9 cellular contexts compared by ENCODE assay signal in the genomic region with DNA sequence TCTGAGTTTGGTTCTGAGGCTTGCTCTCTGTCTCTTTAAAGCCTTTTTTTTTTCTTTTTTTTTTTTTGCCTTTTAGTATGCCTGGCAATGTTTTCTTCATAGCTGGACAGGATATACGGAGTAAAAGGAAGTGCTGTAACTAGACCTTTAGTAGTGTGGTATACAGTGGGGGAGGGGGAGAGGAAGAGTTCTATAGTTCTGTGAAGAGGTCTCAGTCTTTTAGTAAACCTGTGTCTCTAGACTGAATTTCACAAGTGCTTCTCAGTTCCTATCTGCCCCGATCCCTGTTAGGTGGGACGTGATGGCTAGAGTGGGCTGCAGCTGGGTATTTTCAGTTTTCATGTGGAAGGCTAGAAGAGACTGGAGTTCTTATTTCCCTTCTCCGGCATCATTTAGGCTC. TPM values are rescaled to one million over a fixed set of nuclear protein-coding genes. Genes with fewer than 3 reads are reported as not detected.
DNase-seq lines count a peak whose midpoint lies in the region; ATAC-seq, FAIRE-seq and TF ChIP-seq lines count a peak whose summit lies in the region.
"Had no signal": no experiment of that assay in that cellular context is flagged by ENCODE, and none has a peak within 500 bp of the region (broad histone marks: within the 10 kb centered on the region; RNA-seq: fewer than 3 reads in every experiment).

No MANE protein-coding gene starts in this region.

- TF ChIP-seq CTCF in BJ (IDR thresholded peaks at IDR 0.05; ENCODE audit: insufficient read depth, low read depth, low read length) (no peak), bronchial epithelial cell (IDR thresholded peaks at IDR 0.05; ENCODE audit: insufficient read depth, low read length, severe bottlenecking) (no peak), thyroid gland (IDR thresholded peaks at IDR 0.05) (no peak)

- no peak overlapping the region for H3K27ac ChIP-seq in thyroid gland
- H3K27ac ChIP-seq: KMS-11 had no signal

- no peak for FAIRE-seq in bronchial epithelial cell (lab: Jason Lieb, UNC)

- no peak overlapping the region for H3K4me3 Mint-ChIP-seq in activated T-helper 1 cell treated with anti-CD3 and anti-CD28 coated beads, Interleukin-12 subunit alpha, Interleukin-12 subunit beta, Interleukin-2, Interleukin-4 antibody, amounts not matched to agents 30 ng/mL and 10 ng/mL and 1 ng/mL, durations not matched to agents 14 hours and 24 hours and 36 hours

- intact Hi-C loops in thyroid gland (cut with DNase I): no loop called here
- intact Hi-C loops in activated T-helper 1 cell treated with anti-CD3 and anti-CD28 coated beads, Interleukin-12 subunit alpha, Interleukin-12 subunit beta, Interleukin-2, Interleukin-4 antibody, amounts not matched to agents 30 ng/mL and 10 ng/mL and 1 ng/mL, durations not matched to agents 14 hours and 24 hours and 36 hours (cut with micrococcal nuclease): no loop called here

- no peaks in the 10 kb centered on the region for H3K4me1 ChIP-seq in thyroid gland

- peaks cover 6% of the 10 kb centered on the region for H3K4me1 Mint-ChIP-seq in activated T-helper 1 cell treated with anti-CD3 and anti-CD28 coated beads, Interleukin-12 subunit alpha, Interleukin-12 subunit beta, Interleukin-2, Interleukin-4 antibody, amounts not matched to agents 30 ng/mL and 10 ng/mL and 1 ng/mL, durations not matched to agents 14 hours and 24 hours and 36 hours (ENCODE audit: low read depth)

- H3K27ac Mint-ChIP-seq in activated T-helper 1 cell treated with anti-CD3 and anti-CD28 coated beads, Interleukin-12 subunit alpha, Interleukin-12 subunit beta, Interleukin-2, Interleukin-4 antibody, amounts not matched to agents 30 ng/mL and 10 ng/mL and 1 ng/mL, durations not matched to agents 14 hours and 24 hours and 36 hours: no peak overlapping the region

- H3K27me3 ChIP-seq in BJ (ENCODE audit: control insufficient read depth, insufficient read depth, low read length) (no peaks in the 10 kb centered on the region), bronchial epithelial cell (ENCODE audit: control insufficient read depth, insufficient read depth, low read length) (no peaks in the 10 kb centered on the region), thyroid gland (no peaks in the 10 kb centered on the region)

- H3K36me3 Mint-ChIP-seq in activated T-helper 1 cell treated with anti-CD3 and anti-CD28 coated beads, Interleukin-12 subunit alpha, Interleukin-12 subunit beta, Interleukin-2, Interleukin-4 antibody, amounts not matched to agents 30 ng/mL and 10 ng/mL and 1 ng/mL, durations not matched to agents 14 hours and 24 hours and 36 hours (ENCODE audit: low read depth): no peaks in the 10 kb centered on the region

- DNase-seq in BJ (ENCODE audit: low read depth) (no peak), M059J (ENCODE audit: low read depth) (peak; percentile 81), bronchial epithelial cell (ENCODE audit: low read depth) (peak; percentile 72), myocyte (ENCODE audit: low read depth) (peak; percentile 32), NCI-H82 treated with DMSO at 0.1 percent for 48 hours (lab: John Stamatoyannopoulos, UW; ENCODE audit: unreplicated experiment) (no peak), thyroid gland (no peak)
- no peak for DNase-seq in activated T-helper 1 cell treated with anti-CD3 and anti-CD28 coated beads, Interleukin-12 subunit alpha, Interleukin-12 subunit beta, Interleukin-2, Interleukin-4 antibody, amounts not matched to agents 30 ng/mL and 10 ng/mL and 1 ng/mL, durations not matched to agents 14 hours and 24 hours and 36 hours (ENCODE audit: low spot score)

- H3K9me3 Mint-ChIP-seq in activated T-helper 1 cell treated with anti-CD3 and anti-CD28 coated beads, Interleukin-12 subunit alpha, Interleukin-12 subunit beta, Interleukin-2, Interleukin-4 antibody, amounts not matched to agents 30 ng/mL and 10 ng/mL and 1 ng/mL, durations not matched to agents 14 hours and 24 hours and 36 hours: no peaks in the 10 kb centered on the region

- CTCF ChIA-PET in BJ (lab: Yijun Ruan, JAX): no interaction called here

- H3K4me3 ChIP-seq in BJ (ENCODE audit: low read depth, low read length) (peak overlapping the region; percentile 16; the same call in 1 of the 2 replicates), bronchial epithelial cell (ENCODE audit: low read depth, low read length) (peak overlapping the region; percentile 2), thyroid gland (replicated peaks in 1 of 3) (no peak overlapping the region)

- TF ChIP-seq POLR2A in thyroid gland (IDR thresholded peaks at IDR 0.05): no peak

- POLR2A ChIA-PET in BJ (lab: Charles Lee): interaction anchor here (0.5 kb wide), 1 partner anchor 390 kb away, joined by 8 read pairs; no protein-coding TSS in a partner anchor

- WGBS in thyroid gland, 2 donors: 48 to 56% methylated on average over 4 of the region's 4 CpGs

- no peaks in the 10 kb centered on the region for H3K9me3 ChIP-seq in thyroid gland

- H3K27me3 Mint-ChIP-seq in activated T-helper 1 cell treated with anti-CD3 and anti-CD28 coated beads, Interleukin-12 subunit alpha, Interleukin-12 subunit beta, Interleukin-2, Interleukin-4 antibody, amounts not matched to agents 30 ng/mL and 10 ng/mL and 1 ng/mL, durations not matched to agents 14 hours and 24 hours and 36 hours (ENCODE audit: insufficient read depth): peaks cover 8% of the 10 kb centered on the region

- H3K36me3 ChIP-seq in BJ (ENCODE audit: control insufficient read depth, insufficient read depth, low read length) (no peaks in the 10 kb centered on the region), bronchial epithelial cell (ENCODE audit: control insufficient read depth, insufficient read depth, low read length) (no peaks in the 10 kb centered on the region), thyroid gland (no peaks in the 10 kb centered on the region)

- no peak for ATAC-seq in GM21528 (IDR thresholded peaks at IDR 0.05; ENCODE audit: low FRiP score, unreplicated experiment)

RNA-seq across cellular contexts. Expression of gene ABCC2, which starts 3.1 kb away (rescaled TPM):
- 0.23 and 0.25 TPM in 2 replicates for polyA plus RNA-seq in BJ (2011; rRNA removed)
- 0.51 and 0.85 TPM in 2 replicates for polyA minus RNA-seq in BJ (2011; rRNA and poly(A)+ RNA removed)
- total RNA-seq in M059J (2014; rRNA removed; shearing (Covaris generic)): 0.52 and 6.1 TPM in 2 replicates
- total RNA-seq in bronchial epithelial cell (0.53 and 1.0 TPM in 2 replicates), myocyte (0.05 and 0.32 TPM in 2 replicates), thyroid gland (1 to 10 TPM in 3 of 4 donors, under 1 TPM in 1; 0.67 to 5.1 (median 1.1) TPM)
- polyA plus RNA-seq in myocyte (2012): 0.14 TPM
- 0.83 and 1.3 TPM in 2 replicates for total RNA-seq in activated T-helper 1 cell treated with anti-CD3 and anti-CD28 coated beads, Interleukin-12 subunit alpha, Interleukin-12 subunit beta, Interleukin-2, Interleukin-4 antibody, amounts not matched to agents 30 ng/mL and 10 ng/mL and 1 ng/mL, durations not matched to agents 14 hours and 24 hours and 36 hours

RNA-seq across cellular contexts. Expression of gene CUTC, which starts 47.3 kb away (rescaled TPM):
- polyA plus RNA-seq in BJ (2011; rRNA removed): 10.7 and 19.3 TPM in 2 replicates
- polyA minus RNA-seq in BJ (2011; rRNA and poly(A)+ RNA removed): 4.9 and 8.9 TPM in 2 replicates
- 14.4 and 29.5 TPM in 2 replicates for total RNA-seq in M059J (2014; rRNA removed; shearing (Covaris generic))
- total RNA-seq in bronchial epithelial cell: 14.2 and 25.0 TPM in 2 replicates
- 28.1 and 32.7 TPM in 2 replicates for total RNA-seq in myocyte
- polyA plus RNA-seq in myocyte (2012): 24.5 TPM
- total RNA-seq in thyroid gland: 10 to 100 TPM; 18.6 to 25.7 (median 20.7) TPM
- total RNA-seq in activated T-helper 1 cell treated with anti-CD3 and anti-CD28 coated beads, Interleukin-12 subunit alpha, Interleukin-12 subunit beta, Interleukin-2, Interleukin-4 antibody, amounts not matched to agents 30 ng/mL and 10 ng/mL and 1 ng/mL, durations not matched to agents 14 hours and 24 hours and 36 hours: 42.2 and 45.4 TPM in 2 replicates

RNA-seq across cellular contexts. Expression of gene COX15, which starts 47.4 kb away (rescaled TPM):
- polyA plus RNA-seq in BJ (2011; rRNA removed): 16.3 and 19.3 TPM in 2 replicates
- polyA minus RNA-seq in BJ (2011; rRNA and poly(A)+ RNA removed): 8.5 and 10.4 TPM in 2 replicates
- total RNA-seq in M059J (2014; rRNA removed; shearing (Covaris generic)): 27.8 and 35.7 TPM in 2 replicates
- total RNA-seq in bronchial epithelial cell (33.2 and 35.7 TPM in 2 replicates), myocyte (40.1 and 40.2 TPM in 2 replicates), thyroid gland (10 to 100 TPM; 30.3 to 63.9 (median 41.0) TPM)
- 26.9 TPM for polyA plus RNA-seq in myocyte (2012)
- total RNA-seq in activated T-helper 1 cell treated with anti-CD3 and anti-CD28 coated beads, Interleukin-12 subunit alpha, Interleukin-12 subunit beta, Interleukin-2, Interleukin-4 antibody, amounts not matched to agents 30 ng/mL and 10 ng/mL and 1 ng/mL, durations not matched to agents 14 hours and 24 hours and 36 hours: 36.7 and 38.1 TPM in 2 replicates

Comparison
In these comparisons a context has a peak if more than half of its experiments do, and no peak if none do; other contexts are left out.
1. DNase-seq: peak in M059J (single experiment), bronchial epithelial cell (single experiment) and myocyte (single experiment); none in BJ (single experiment), NCI-H82 treated with DMSO at 0.1 percent for 48 hours (single experiment), thyroid gland (0 of 2) and activated T-helper 1 cell treated with anti-CD3 and anti-CD28 coated beads, Interleukin-12 subunit alpha, Interleukin-12 subunit beta, Interleukin-2, Interleukin-4 antibody, amounts not matched to agents 30 ng/mL and 10 ng/mL and 1 ng/mL, durations not matched to agents 14 hours and 24 hours and 36 hours (single experiment).
2. H3K4me3 ChIP-seq: peak in BJ (single experiment) and bronchial epithelial cell (single experiment); none in thyroid gland (0 of 3).